In genomic region chr14:23988610-23989363, GRCh38 we compare ENCODE assay signal across 8 cellular contexts. TPM values are rescaled to one million over a fixed set of nuclear protein-coding genes. Genes with fewer than 3 reads are reported as not detected.
DNase-seq lines count a peak whose midpoint lies in the region; ATAC-seq, FAIRE-seq and TF ChIP-seq lines count a peak whose summit lies in the region.
"Not testable (repeated sequence)": the region's sequence is repeated elsewhere in the genome, so short reads cannot be mapped to it uniquely, and the experiment has no call there.

DHRS4L2 (plus strand) TSS chr14:23988929; CDS start chr14:23988948, 19 bp downstream.

- H3K9me3 ChIP-seq in tibial artery, result not testable (repeated sequence)

- peak; percentile 89 for ATAC-seq in left ventricle myocardium superior

- DNase-seq in GM12891 (ENCODE audit: insufficient read length, low spot score), result peak; percentile 37
- not testable (repeated sequence) for DNase-seq in HFF-Myc (ENCODE audit: extremely low read depth, low read depth); pulmonary artery endothelial cell (ENCODE audit: low read depth, low spot score)
- peak; percentile 83 for DNase-seq in LoVo (ENCODE audit: low spot score)
- peak; percentile 70 for DNase-seq in T-helper 22 cell (ENCODE audit: low read depth)
- DNase-seq in amniotic epithelial cell (ENCODE audit: low read depth), result peak; percentile 39
- DNase-seq in left ventricle myocardium superior, result peak; percentile 89
- DNase-seq in tibial artery, result peak; percentile 55 to 87

- FAIRE-seq in GM12891 (lab: Jason Lieb, UNC), result not testable (repeated sequence)

- TF ChIP-seq POLR2A in GM12891 (IDR thresholded peaks at IDR 0.05; ENCODE audit: low read depth, low read length), result not testable (repeated sequence)

- H3K4me3 ChIP-seq in HFF-Myc (replicated peaks; ENCODE audit: low read depth, low read length) (peak within 1 kb of the TSS; percentile 16), tibial artery (peak within 1 kb of the TSS; percentile 26 to 37)

- not testable (repeated sequence) for H3K36me3 ChIP-seq in tibial artery

- intact Hi-C loops in left ventricle myocardium superior (cut with micrococcal nuclease); tibial artery (cut with DNase I; ENCODE audit: low total_unique reads): not testable (repeated sequence)

- H3K4me1 ChIP-seq in tibial artery, result not testable (repeated sequence)

- peak within 1 kb of the TSS; percentile 17 to 41 for H3K27ac ChIP-seq in tibial artery

- not testable (repeated sequence) for H3K27me3 ChIP-seq in tibial artery

- not testable (repeated sequence) for TF ChIP-seq CTCF in HFF-Myc (IDR thresholded peaks at IDR 0.05; ENCODE audit: low read depth, low read length, missing control alignments); tibial artery (IDR thresholded peaks at IDR 0.05)

RNA-seq across cellular contexts. Expression of gene DHRS4L2, which starts in this region (rescaled TPM):
- polyA plus RNA-seq in GM12891 (2012; ENCODE audit: low read depth, missing spikeins), result 12.0 TPM
- total RNA-seq in left ventricle myocardium superior, result 15.2 TPM
- total RNA-seq in pulmonary artery endothelial cell, result 15.8 and 18.3 TPM in 2 replicates
